26 cellular contexts compared by ENCODE assay signal in genomic region chr3:72227536-72228070, GRCh38.
DNase-seq lines count a peak whose midpoint lies in the region; ATAC-seq and TF ChIP-seq lines count a peak whose summit lies in the region.
"Had no signal": no experiment of that assay in that cellular context is flagged by ENCODE, and none has a peak within 500 bp of the region (broad histone marks: within the 10 kb centered on the region; RNA-seq: fewer than 3 reads in every experiment).

No MANE protein-coding gene starts in this region.

- H3K27ac ChIP-seq in BLaER1 treated with 17β-estradiol and CSF1 and Interleukin-3, amounts not matched to agents 10 nM and 100 nM: peak overlapping the region in 4 of 11 experiments; percentile 4 to 32 (median 18); a peak in 4 of 22 replicates
- H3K27ac ChIP-seq in suprapubic skin: no peak overlapping the region
- H3K27ac ChIP-seq: esophagus squamous epithelium, HL-60, sigmoid colon, tibial nerve had no signal

- H3K27me3 ChIP-seq in BLaER1 treated with 17β-estradiol and CSF1 and Interleukin-3, amounts not matched to agents 10 nM and 100 nM: no peaks in the 10 kb centered on the region
- H3K27me3 ChIP-seq in adipocyte (replicated peaks; ENCODE audit: control insufficient read depth, insufficient read depth, low read length): peaks cover 3% of the 10 kb centered on the region
- H3K27me3 ChIP-seq in suprapubic skin: no peaks in the 10 kb centered on the region
- H3K27me3 ChIP-seq: esophagus squamous epithelium, MG63, sigmoid colon, tibial nerve had no signal

- TF ChIP-seq POLR2A in suprapubic skin (IDR thresholded peaks at IDR 0.05): no peak

- no peak for ATAC-seq in HG03097 (IDR thresholded peaks at IDR 0.05; ENCODE audit: low FRiP score, unreplicated experiment)
- ATAC-seq: activated T-cell treated with anti-CD3 and anti-CD28 coated beads, Interleukin-2, amount 50 U/mL, for 4 hours; Panc1; WTC11 had no signal

- H3K4me3 ChIP-seq in BLaER1 treated with 17β-estradiol and CSF1 and Interleukin-3, amounts not matched to agents 10 nM and 100 nM: no peak overlapping the region
- H3K4me3 ChIP-seq in adipocyte (ENCODE audit: low read length) (no peak overlapping the region), foreskin fibroblast (ENCODE audit: low read depth in 1 of 2, low read length in 2 of 2) (no peak overlapping the region), suprapubic skin (no peak overlapping the region)
- H3K4me3 ChIP-seq: esophagus squamous epithelium, MG63, sigmoid colon, tibial nerve had no signal

- no peaks in the 10 kb centered on the region for H4K20me1 ChIP-seq in BLaER1 treated with 17β-estradiol and CSF1 and Interleukin-3, amounts not matched to agents 10 nM and 100 nM

- H3K36me3 ChIP-seq in BLaER1 treated with 17β-estradiol and CSF1 and Interleukin-3, amounts not matched to agents 10 nM and 100 nM: 0 out of 22 replicates have a peak, but pooled peaks cover 0 to 5% (median 0%) of the 10 kb centered on the region in 11 experiments
- H3K36me3 ChIP-seq in adipocyte (ENCODE audit: control insufficient read depth, insufficient read depth, low read length, severe bottlenecking) (no peaks in the 10 kb centered on the region), suprapubic skin (no peaks in the 10 kb centered on the region)
- H3K36me3 ChIP-seq: esophagus squamous epithelium, MG63, sigmoid colon, tibial nerve had no signal

- 76% methylated on average over 5 of the region's 5 CpGs for WGBS in suprapubic skin

- no peak for TF ChIP-seq EP300 in suprapubic skin (IDR thresholded peaks at IDR 0.05)

- in situ Hi-C loops in KBM-7 (cut with MboI; ENCODE audit: low pct_unique_long_range_greater_than_20kb, low sequenced_read_pairs): no loop called here

- peak overlapping the region; percentile 61 to 82 (median 75) for H3K4me2 ChIP-seq in BLaER1 treated with 17β-estradiol and CSF1 and Interleukin-3, amounts not matched to agents 10 nM and 100 nM

- H3K9ac ChIP-seq in BLaER1 treated with 17β-estradiol and CSF1 and Interleukin-3, amounts not matched to agents 10 nM and 100 nM: no peak overlapping the region
- no peak overlapping the region for H3K9ac ChIP-seq in adipocyte (ENCODE audit: low read length)

- peak; percentile 8 for DNase-seq in KBM-7
- peak; percentile 36 for DNase-seq in adipocyte (ENCODE audit: low read depth)
- DNase-seq in foreskin fibroblast: peak; percentile 8 to 52
- no peak for DNase-seq in suprapubic skin (ENCODE audit: low spot score in 2 of 2)
- no peak for DNase-seq in posterior vena cava (ENCODE audit: low spot score)
- DNase-seq in NCI-H2107 (lab: John Stamatoyannopoulos, UW): no peak
- DNase-seq: activated CD4-positive, alpha-beta T cell treated with anti-CD3 and anti-CD28 coated beads, Interleukin-2, amount 50 U/mL, for 1 hour; activated T-cell treated with anti-CD3 and anti-CD28 coated beads, Interleukin-2, amount 50 U/mL, for 4 hours; CD8-positive, alpha-beta memory T cell; esophagus squamous epithelium; H7; KG1; MG63; naive B cell; NCI-H1436; NCI-H2081 treated with DMSO at 0.1 percent for 48 hours; NCI-H748 treated with DMSO at 0.1 percent for 48 hours; occipital lobe; sigmoid colon; stimulated activated CD4-positive, alpha-beta T cell treated with anti-CD3 and anti-CD28 coated beads, Interleukin-4, amount 100 ng/mL, for 24 hours had no signal

- H3K4me1 ChIP-seq in BLaER1 treated with 17β-estradiol and CSF1 and Interleukin-3, amounts not matched to agents 10 nM and 100 nM: peaks cover 49 to 65% (median 60%) of the 10 kb centered on the region in 10 experiments
- peaks cover 18% of the 10 kb centered on the region for H3K4me1 ChIP-seq in adipocyte (ENCODE audit: control insufficient read depth, insufficient read depth, low read length)
- peaks cover 15% of the 10 kb centered on the region for H3K4me1 ChIP-seq in suprapubic skin

- intact Hi-C loops in posterior vena cava (cut with DNase I): no loop called here

- H3K9me3 ChIP-seq in BLaER1 treated with 17β-estradiol and CSF1 and Interleukin-3, amounts not matched to agents 10 nM and 100 nM (replicated peaks in 1 of 11): peaks cover 28 to 40% (median 34%) of the 10 kb centered on the region in 11 experiments
- peaks cover 45% of the 10 kb centered on the region for H3K9me3 ChIP-seq in adipocyte (ENCODE audit: control insufficient read depth, low read length)
- H3K9me3 ChIP-seq in suprapubic skin: peaks cover 9% of the 10 kb centered on the region

- no peak for TF ChIP-seq CTCF in foreskin fibroblast (IDR thresholded peaks at IDR 0.05; ENCODE audit: low read depth, low read length)
- no peak for TF ChIP-seq CTCF in suprapubic skin (IDR thresholded peaks at IDR 0.05)

Comparison
In these comparisons a context has a peak if more than half of its experiments do, and no peak if none do; other contexts are left out.
1. DNase-seq: peak in KBM-7 (single experiment), adipocyte (single experiment) and foreskin fibroblast (2 of 2); none in suprapubic skin (0 of 2), posterior vena cava (single experiment) and NCI-H2107 (single experiment).